8 cellular contexts compared by ENCODE assay signal in genomic region chr14:94548999-94549985, GRCh38. TPM values are rescaled to one million over a fixed set of nuclear protein-coding genes. Genes with fewer than 3 reads are reported as not detected.
DNase-seq lines count a peak whose midpoint lies in the region; ATAC-seq and TF ChIP-seq lines count a peak whose summit lies in the region.

No MANE protein-coding gene starts in this region.

- H3K9me3 Mint-ChIP-seq in CD14-positive monocyte: peaks cover 0 to 15% (median 12%) of the 10 kb centered on the region in 7 donors
- H3K9me3 Mint-ChIP-seq in effector memory CD8-positive, alpha-beta T cell: peaks cover 0 to 5% of the 10 kb centered on the region in 2 donors

- peaks cover 2 to 20% (median 16%) of the 10 kb centered on the region in 3 donors for H3K27me3 Mint-ChIP-seq in CD14-positive monocyte (ENCODE audit: low read depth in 3 of 3)
- H3K27me3 Mint-ChIP-seq in effector memory CD8-positive, alpha-beta T cell: peaks cover 41 to 62% of the 10 kb centered on the region in 2 donors

- no peaks in the 10 kb centered on the region for H3K4me1 Mint-ChIP-seq in CD14-positive monocyte
- peaks cover 0 to 2% of the 10 kb centered on the region in 2 donors for H3K4me1 Mint-ChIP-seq in effector memory CD8-positive, alpha-beta T cell (ENCODE audit: low read depth in 2 of 2)

- intact Hi-C loops in CD14-positive monocyte (cut with micrococcal nuclease): no loop called here

- ATAC-seq in GM19455 (IDR thresholded peaks at IDR 0.05; ENCODE audit: unreplicated experiment) (peak; percentile 72), HG02763 (IDR thresholded peaks at IDR 0.05; ENCODE audit: unreplicated experiment) (no peak)
- no peak for ATAC-seq in effector memory CD8-positive, alpha-beta T cell (replicated peaks)
- peak; percentile 40 for ATAC-seq in stimulated activated naive CD8-positive, alpha-beta T cell treated with anti-CD3 and anti-CD28 coated beads, Interleukin-15, Interleukin-2, amounts not matched to agents 100 U/mL and 50 U/mL, for 24 hours

- no peaks in the 10 kb centered on the region for H3K36me3 Mint-ChIP-seq in CD14-positive monocyte
- H3K36me3 Mint-ChIP-seq in effector memory CD8-positive, alpha-beta T cell (ENCODE audit: insufficient read depth): no peaks in the 10 kb centered on the region

- DNase-seq in CD14-positive monocyte (ENCODE audit: low spot score) (no peak), NCI-H128 (lab: John Stamatoyannopoulos, UW; ENCODE audit: unreplicated experiment) (peak; percentile 23), mucosa of gallbladder (ENCODE audit: low spot score) (peak; percentile 47)
- DNase-seq in activated CD4-positive, alpha-beta T cell treated with anti-CD3 and anti-CD28 coated beads, Interleukin-2, amount 50 U/mL, for 4 hours: peak; percentile 34 to 43
- DNase-seq in effector memory CD8-positive, alpha-beta T cell: peak; percentile 15 to 32 (median 29)
- DNase-seq in stimulated activated naive CD8-positive, alpha-beta T cell treated with anti-CD3 and anti-CD28 coated beads, Interleukin-15, Interleukin-2, amounts not matched to agents 100 U/mL and 50 U/mL, for 24 hours: peak; percentile 71

- peak; percentile 96 for TF ChIP-seq CTCF in CD14-positive monocyte (IDR thresholded peaks at IDR 0.05)

- no peak overlapping the region for H3K27ac Mint-ChIP-seq in CD14-positive monocyte
- H3K27ac Mint-ChIP-seq in effector memory CD8-positive, alpha-beta T cell: no peak overlapping the region

- H3K4me3 Mint-ChIP-seq in CD14-positive monocyte: no peak overlapping the region
- H3K4me3 Mint-ChIP-seq in effector memory CD8-positive, alpha-beta T cell: no peak overlapping the region

RNA-seq across cellular contexts. Expression of gene SERPINA4, which starts 11.9 kb away (rescaled TPM):
- not detected for polyA plus RNA-seq in CD14-positive monocyte
- total RNA-seq in mucosa of gallbladder: 133 TPM

RNA-seq across cellular contexts. Expression of gene SERPINA5, which starts 31.9 kb away (rescaled TPM):
- polyA plus RNA-seq in CD14-positive monocyte: not detected
- 655 TPM for total RNA-seq in mucosa of gallbladder

RNA-seq across cellular contexts. Expression of gene SERPINA12, which starts 40.0 kb away (rescaled TPM):
- polyA plus RNA-seq in CD14-positive monocyte: not detected
- total RNA-seq in mucosa of gallbladder: not detected

Comparison
In these comparisons a context has a peak if more than half of its experiments do, and no peak if none do; other contexts are left out.
1. ATAC-seq: peak in GM19455 (single experiment) and stimulated activated naive CD8-positive, alpha-beta T cell treated with anti-CD3 and anti-CD28 coated beads, Interleukin-15, Interleukin-2, amounts not matched to agents 100 U/mL and 50 U/mL, for 24 hours (single experiment); none in effector memory CD8-positive, alpha-beta T cell (single experiment) and HG02763 (single experiment).